Comparison of ENCODE assay signal across 12 cellular contexts in the genomic region with DNA sequence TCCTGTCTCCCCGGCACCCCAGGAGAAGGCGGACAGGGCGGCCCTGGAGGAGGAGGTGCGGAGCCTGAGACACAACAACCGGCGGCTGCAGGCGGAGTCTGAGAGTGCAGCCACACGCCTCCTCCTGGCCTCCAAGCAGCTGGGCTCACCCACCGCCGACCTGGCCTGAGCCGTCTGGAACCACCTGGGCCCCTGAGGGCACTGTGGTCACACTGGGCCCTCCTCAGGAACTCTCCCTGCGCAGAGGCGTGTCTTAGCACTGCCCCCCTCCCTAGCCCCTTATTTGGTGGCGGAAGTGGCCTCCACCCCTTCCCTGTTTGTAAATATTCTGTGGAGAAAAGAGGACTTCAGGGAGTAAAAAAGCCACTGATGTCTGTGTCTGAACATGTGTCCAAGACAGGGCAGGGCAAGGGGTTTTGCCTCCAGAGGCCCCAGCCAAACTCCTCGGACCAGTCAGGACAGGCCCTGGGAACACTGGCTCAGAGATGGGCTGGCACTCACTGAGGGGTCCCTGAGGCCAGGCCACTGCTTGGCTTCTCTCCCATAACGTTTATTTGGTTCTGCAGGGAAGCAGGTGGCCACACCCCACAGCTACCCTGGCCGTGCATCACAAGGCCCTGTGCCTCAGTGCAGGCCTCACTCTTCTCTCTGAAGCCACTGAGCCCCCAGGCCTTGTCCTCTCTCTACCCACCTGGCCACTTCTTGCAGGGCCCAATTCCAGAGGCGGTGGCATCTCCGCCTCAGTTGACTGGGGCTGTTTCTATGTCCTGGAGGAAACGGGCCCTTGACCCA. TPM values are rescaled to one million over a fixed set of nuclear protein-coding genes. Genes with fewer than 3 reads are reported as not detected.
DNase-seq lines count a peak whose midpoint lies in the region; ATAC-seq and TF ChIP-seq lines count a peak whose summit lies in the region.
"Had no signal": no experiment of that assay in that cellular context is flagged by ENCODE, and none has a peak within 500 bp of the region (broad histone marks: within the 10 kb centered on the region; RNA-seq: fewer than 3 reads in every experiment).

No MANE protein-coding gene starts in this region.

- H2BK5ac ChIP-seq in H9 (ENCODE audit: insufficient read length, low read length): no peak overlapping the region

- H2BK12ac ChIP-seq in H9 (ENCODE audit: insufficient read length, low read depth, low read length): no peak overlapping the region

- H3K9me3 Mint-ChIP-seq in H9 (no peaks in the 10 kb centered on the region; a peak in 1 of 5 replicates), osteocyte (ENCODE audit: unreplicated experiment) (no peaks in the 10 kb centered on the region)
- no peaks in the 10 kb centered on the region for H3K9me3 Mint-ChIP-seq in effector memory CD8-positive, alpha-beta T cell
- H3K9me3 Mint-ChIP-seq: activated T-cell treated with anti-CD3 and anti-CD28 coated beads, Interleukin-2, amount 50 U/mL, for 4 hours had no signal

- no peak overlapping the region for H3K23ac ChIP-seq in H9 (ENCODE audit: insufficient read length, low read depth, low read length)

- H3K14ac ChIP-seq in H9 (ENCODE audit: insufficient read depth, low read length): no peak overlapping the region

- no peak overlapping the region for H4K8ac ChIP-seq in H9 (replicated peaks; ENCODE audit: insufficient read length, low read depth, low read length)

- ATAC-seq in effector memory CD8-positive, alpha-beta T cell (replicated peaks): no peak
- ATAC-seq in GM18907 (IDR thresholded peaks at IDR 0.05; ENCODE audit: unreplicated experiment): no peak
- ATAC-seq: activated T-cell treated with anti-CD3 and anti-CD28 coated beads, Interleukin-2, amount 50 U/mL, for 4 hours had no signal

- no peaks in the 10 kb centered on the region for H3K27me3 ChIP-seq in BLaER1 treated with 17β-estradiol and CSF1 and Interleukin-3, amounts not matched to agents 10 nM and 100 nM
- H3K27me3 ChIP-seq in H9 (ENCODE audit: insufficient read depth, low read length): no peaks in the 10 kb centered on the region
- H3K27me3 ChIP-seq: right atrium auricular region had no signal

- H3K4me3 Mint-ChIP-seq in H9 (no peak overlapping the region), osteocyte (ENCODE audit: unreplicated experiment) (no peak overlapping the region)
- peak overlapping the region in 1 of 2 donors; percentile 27 for H3K4me3 Mint-ChIP-seq in effector memory CD8-positive, alpha-beta T cell

- H3K79me2 ChIP-seq in H9 (ENCODE audit: insufficient read depth, low read length): no peaks in the 10 kb centered on the region

- no peak overlapping the region for H4K91ac ChIP-seq in H9 (ENCODE audit: insufficient read length, low read depth, low read length)

- H2AFZ ChIP-seq in H9 (ENCODE audit: low read length): no peak overlapping the region

- H2BK15ac ChIP-seq in H9 (ENCODE audit: low read depth, low read length): no peak overlapping the region

- no peak overlapping the region for H3K4ac ChIP-seq in H9 (ENCODE audit: low read depth, low read length)

- no peak overlapping the region; a peak in 1 of 20 replicates for H3K4me3 ChIP-seq in BLaER1 treated with 17β-estradiol and CSF1 and Interleukin-3, amounts not matched to agents 10 nM and 100 nM
- H3K4me3 ChIP-seq: right atrium auricular region, SK-N-MC had no signal

- H3K27me3 Mint-ChIP-seq in H9 (ENCODE audit: low read depth): peaks cover 3% of the 10 kb centered on the region
- no peaks in the 10 kb centered on the region for H3K27me3 Mint-ChIP-seq in effector memory CD8-positive, alpha-beta T cell
- no peaks in the 10 kb centered on the region for H3K27me3 Mint-ChIP-seq in osteocyte (ENCODE audit: unreplicated experiment)

- H3K36me3 ChIP-seq in BLaER1 treated with 17β-estradiol and CSF1 and Interleukin-3, amounts not matched to agents 10 nM and 100 nM: peaks cover 77 to 88% (median 84%) of the 10 kb centered on the region in 11 experiments

- peak; percentile 58 for DNase-seq in H9
- no peak for DNase-seq in effector memory CD8-positive, alpha-beta T cell
- DNase-seq in osteocyte (ENCODE audit: extremely low spot score, unreplicated experiment): no peak
- DNase-seq in T-helper 9 cell: no peak
- DNase-seq in NCI-H446 treated with DMSO at 0.1 percent for 48 hours (lab: John Stamatoyannopoulos, UW): no peak
- DNase-seq in GM10266 (ENCODE audit: extremely low spot score): no peak
- DNase-seq: activated T-cell treated with anti-CD3 and anti-CD28 coated beads, Interleukin-2, amount 50 U/mL, for 4 hours; NCI-H1694 treated with DMSO at 0.1 percent for 48 hours had no signal

- no peak overlapping the region for H4K5ac ChIP-seq in H9 (ENCODE audit: insufficient read length, low read depth, low read length)

- peak overlapping the region in 10 of 11 experiments; percentile 17 to 91 (median 84); a peak in 18 of 22 replicates for H3K9ac ChIP-seq in BLaER1 treated with 17β-estradiol and CSF1 and Interleukin-3, amounts not matched to agents 10 nM and 100 nM
- no peak overlapping the region for H3K9ac ChIP-seq in H9 (ENCODE audit: extremely low read depth, insufficient read length, low read length)

- H3K9me3 ChIP-seq in BLaER1 treated with 17β-estradiol and CSF1 and Interleukin-3, amounts not matched to agents 10 nM and 100 nM (replicated peaks in 1 of 11): no peaks in the 10 kb centered on the region
- H3K9me3 ChIP-seq in H9 (ENCODE audit: control insufficient read depth, low read depth, low read length): no peaks in the 10 kb centered on the region
- H3K9me3 ChIP-seq: right atrium auricular region had no signal

- peaks cover 7% of the 10 kb centered on the region for H3K23me2 ChIP-seq in H9 (ENCODE audit: insufficient read length, low read depth, low read length, poor library complexity, severe bottlenecking)

- H3K56ac ChIP-seq in H9 (ENCODE audit: insufficient read length, low read depth, low read length): no peak overlapping the region

- peak overlapping the region in 8 of 11 experiments; percentile 1 to 96 (median 63); a peak in 10 of 22 replicates for H3K27ac ChIP-seq in BLaER1 treated with 17β-estradiol and CSF1 and Interleukin-3, amounts not matched to agents 10 nM and 100 nM
- no peak overlapping the region for H3K27ac ChIP-seq in H9 (ENCODE audit: insufficient read length, low read depth, low read length)

- H4K20me1 ChIP-seq in BLaER1 treated with 17β-estradiol and CSF1 and Interleukin-3, amounts not matched to agents 10 nM and 100 nM: peaks cover 0 to 91% (median 54%) of the 10 kb centered on the region in 11 experiments; a peak in 18 of 22 replicates
- H4K20me1 ChIP-seq in H9 (ENCODE audit: control insufficient read depth, insufficient read depth, insufficient read length): peaks cover 3% of the 10 kb centered on the region

- H3K36me3 Mint-ChIP-seq in H9 (ENCODE audit: insufficient read depth in 1 of 3, low read depth in 3 of 3) (peaks cover 15 to 27% (median 16%) of the 10 kb centered on the region in 3 experiments), osteocyte (ENCODE audit: unreplicated experiment) (peaks cover 7% of the 10 kb centered on the region)
- H3K36me3 Mint-ChIP-seq in effector memory CD8-positive, alpha-beta T cell (ENCODE audit: insufficient read depth): peaks cover 88% of the 10 kb centered on the region

- H3K4me1 Mint-ChIP-seq in H9: peaks cover 20 to 23% of the 10 kb centered on the region in 2 experiments
- peaks cover 38% of the 10 kb centered on the region in 2 donors for H3K4me1 Mint-ChIP-seq in effector memory CD8-positive, alpha-beta T cell (ENCODE audit: low read depth in 2 of 2)
- H3K4me1 Mint-ChIP-seq in osteocyte (ENCODE audit: unreplicated experiment): peaks cover 27% of the 10 kb centered on the region

- no CpG with 5 or more reads among the region's 20 CpGs for WGBS in H9 (ENCODE audit: extremely low coverage, insufficient read length, low lambda C conversion rate)

- H3K79me1 ChIP-seq in H9 (ENCODE audit: insufficient read depth, low read depth, low read length, poor library complexity, severe bottlenecking): no peaks in the 10 kb centered on the region

- H3K4me2 ChIP-seq in BLaER1 treated with 17β-estradiol and CSF1 and Interleukin-3, amounts not matched to agents 10 nM and 100 nM: peak overlapping the region; percentile 83 to 96 (median 93)
- H3K4me2 ChIP-seq in H9 (ENCODE audit: insufficient read depth, insufficient read length, low read length): no peak overlapping the region

- peaks cover 57 to 71% (median 61%) of the 10 kb centered on the region in 10 experiments for H3K4me1 ChIP-seq in BLaER1 treated with 17β-estradiol and CSF1 and Interleukin-3, amounts not matched to agents 10 nM and 100 nM
- H3K4me1 ChIP-seq in H9 (ENCODE audit: insufficient read depth, low read length): peaks cover 4% of the 10 kb centered on the region; the same call in 1 of the 2 replicates

- H2AK5ac ChIP-seq in H9 (ENCODE audit: insufficient read length, low read length): no peak overlapping the region

- no peak overlapping the region for H3T11ph ChIP-seq in H9 (ENCODE audit: low read length)

- H3K18ac ChIP-seq in H9 (ENCODE audit: insufficient read length, low read depth, low read length): no peak overlapping the region

- H3K27ac Mint-ChIP-seq in H9 (no peak overlapping the region), osteocyte (ENCODE audit: unreplicated experiment) (peak overlapping the region; percentile 92)
- peak overlapping the region; percentile 96 to 97 for H3K27ac Mint-ChIP-seq in effector memory CD8-positive, alpha-beta T cell

- TF ChIP-seq CTCF in H9 (conservative IDR thresholded peaks at IDR 0.05): no peak
- no peak for TF ChIP-seq CTCF in osteocyte (IDR thresholded peaks at IDR 0.05)
- TF ChIP-seq CTCF in GM10266 (IDR thresholded peaks at IDR 0.05; ENCODE audit: control insufficient read depth, insufficient read depth, low read depth, missing control alignments): no peak

- no peak overlapping the region for H2BK20ac ChIP-seq in H9 (ENCODE audit: low read depth, low read length, poor library complexity, severe bottlenecking)

- H2BK120ac ChIP-seq in H9 (ENCODE audit: low read depth, low read length, poor library complexity, severe bottlenecking): no peak overlapping the region

RNA-seq across cellular contexts. Expression of a gene that starts 12.0 kb away (rescaled TPM):
- total RNA-seq in H9 (2021) (43.3 and 48.8 TPM in 2 replicates), osteocyte (77.4 and 79.7 TPM in 2 replicates)

RNA-seq across cellular contexts. Expression of a gene that starts 12.8 kb away (rescaled TPM):
- total RNA-seq in H9 (2021) (32.0 and 37.4 TPM in 2 replicates), osteocyte (31.2 and 34.7 TPM in 2 replicates)

RNA-seq across cellular contexts. Expression of a gene that starts 35.2 kb away (rescaled TPM):
- total RNA-seq in H9 (2021): 48.3 and 50.5 TPM in 2 replicates
- 47.7 and 49.8 TPM in 2 replicates for total RNA-seq in osteocyte

RNA-seq across cellular contexts. Expression of a gene that starts 36.7 kb away (rescaled TPM):
- total RNA-seq in H9 (2021): 57.9 and 61.1 TPM in 2 replicates
- total RNA-seq in osteocyte: 43.5 and 44.7 TPM in 2 replicates

RNA-seq across cellular contexts. Expression of a gene that starts 55.1 kb away (rescaled TPM):
- 1.8 and 2.8 TPM in 2 replicates for total RNA-seq in H9 (2021)
- total RNA-seq in osteocyte: not detected in 2 replicates

Comparison
In these comparisons a context has a peak if more than half of its experiments do, and no peak if none do; other contexts are left out.
1. H3K27ac Mint-ChIP-seq: peak in effector memory CD8-positive, alpha-beta T cell (2 of 2) and osteocyte (single experiment); none in H9 (0 of 3).